8 cellular contexts compared by ENCODE assay signal in the genomic region with DNA sequence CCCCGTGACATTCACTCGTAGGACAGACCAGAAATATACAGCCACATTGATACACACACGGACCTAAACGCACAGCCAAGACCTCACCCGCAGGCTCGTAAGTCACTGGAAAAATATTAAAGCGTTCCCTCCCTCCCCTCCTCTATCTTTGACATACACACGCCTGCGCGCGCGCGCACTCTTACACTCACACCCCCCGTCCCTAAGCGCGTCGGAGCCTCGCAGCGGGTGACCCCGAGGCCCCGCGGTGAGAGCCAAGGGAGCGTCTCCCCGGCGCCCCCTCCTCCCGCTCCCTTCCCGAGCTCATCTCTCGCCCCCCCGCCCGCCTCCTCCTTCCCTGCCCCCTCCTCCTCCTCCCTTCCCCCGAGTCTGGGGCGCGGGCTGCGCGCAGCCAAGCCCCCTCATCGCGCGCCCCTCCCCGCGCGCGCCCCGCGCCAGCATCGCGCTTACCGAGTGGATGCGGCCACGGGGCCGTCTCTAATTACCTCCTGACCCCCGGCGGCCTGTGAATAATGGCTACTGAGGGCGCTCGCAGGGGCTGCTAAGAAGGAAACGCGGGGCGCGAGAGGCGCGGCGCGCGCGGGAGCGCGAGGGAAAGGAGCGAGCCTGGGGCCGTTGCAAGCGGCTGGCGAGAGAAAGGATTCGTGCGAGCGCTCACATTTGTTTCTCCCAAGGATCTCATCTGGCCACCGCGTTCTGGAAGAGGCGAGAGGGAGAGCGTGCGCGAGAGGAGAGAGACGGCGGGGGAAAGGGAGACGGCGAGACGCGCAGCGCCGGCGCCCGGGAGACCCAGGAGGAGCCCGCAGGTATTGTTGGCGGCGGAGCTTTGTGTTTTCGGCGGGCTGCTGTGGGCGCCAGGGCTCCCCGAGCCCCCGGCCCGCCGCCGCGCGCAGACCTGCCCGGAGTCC. TPM values are rescaled to one million over a fixed set of nuclear protein-coding genes. Genes with fewer than 3 reads are reported as not detected.
DNase-seq lines count a peak whose midpoint lies in the region; ATAC-seq and TF ChIP-seq lines count a peak whose summit lies in the region.

No MANE protein-coding gene starts in this region.

- H3K36me3 Mint-ChIP-seq in H9 (ENCODE audit: insufficient read depth in 1 of 3, low read depth in 3 of 3), result peaks cover 0 to 2% (median 0%) of the 10 kb centered on the region in 3 experiments; a peak in 2 of 7 replicates

- TF ChIP-seq CTCF in AG10803 (conservative IDR thresholded peaks at IDR 0.05; ENCODE audit: low read length), result no peak
- no peak for TF ChIP-seq CTCF in H9 (conservative IDR thresholded peaks at IDR 0.05)
- TF ChIP-seq CTCF in mucosa of descending colon (IDR thresholded peaks at IDR 0.05), result no peak
- no peak for TF ChIP-seq CTCF in tibial artery (IDR thresholded peaks at IDR 0.05)
- TF ChIP-seq CTCF in PC-3 (conservative IDR thresholded peaks at IDR 0.05; ENCODE audit: low read depth, low read length), result no peak

- H3K9ac ChIP-seq in H9 (ENCODE audit: extremely low read depth, insufficient read length, low read length) (no peak overlapping the region), endocrine pancreas (ENCODE audit: control insufficient read depth, insufficient read depth, low read length) (peak overlapping the region; percentile 54), PC-3 (ENCODE audit: low read length) (no peak overlapping the region)

- H3K56ac ChIP-seq in H9 (ENCODE audit: insufficient read length, low read depth, low read length), result no peak overlapping the region

- no peak overlapping the region for H4K8ac ChIP-seq in H9 (replicated peaks; ENCODE audit: insufficient read length, low read depth, low read length)

- H3K9me3 Mint-ChIP-seq in H9, result no peaks in the 10 kb centered on the region; a peak in 1 of 5 replicates

- peak; percentile 27 for ATAC-seq in mucosa of descending colon
- no peak for ATAC-seq in PC-3

- peaks cover 9% of the 10 kb centered on the region for H3K23me2 ChIP-seq in H9 (ENCODE audit: insufficient read length, low read depth, low read length, poor library complexity, severe bottlenecking)

- no peak overlapping the region for H4K5ac ChIP-seq in H9 (ENCODE audit: insufficient read length, low read depth, low read length)

- H3K27ac Mint-ChIP-seq in H9, result no peak overlapping the region

- H4K20me1 ChIP-seq in H9 (ENCODE audit: control insufficient read depth, insufficient read depth, insufficient read length), result no peaks in the 10 kb centered on the region
- H4K20me1 ChIP-seq in PC-3 (ENCODE audit: low read length), result peaks cover 6% of the 10 kb centered on the region; the same call in 1 of the 2 replicates

- no peaks in the 10 kb centered on the region for H3K9me2 ChIP-seq in PC-3 (replicated peaks; ENCODE audit: low read length)

- H3K4ac ChIP-seq in H9 (ENCODE audit: low read depth, low read length), result no peak overlapping the region

- no peak overlapping the region for H2BK15ac ChIP-seq in H9 (ENCODE audit: low read depth, low read length)

- H3K14ac ChIP-seq in H9 (ENCODE audit: insufficient read depth, low read length), result no peak overlapping the region

- H3K4me3 Mint-ChIP-seq in H9, result peak overlapping the region; percentile 60 to 95

- no peak overlapping the region for H2BK120ac ChIP-seq in H9 (ENCODE audit: low read depth, low read length, poor library complexity, severe bottlenecking)

- H3K27ac ChIP-seq in H9 (ENCODE audit: insufficient read length, low read depth, low read length) (no peak overlapping the region), tibial artery (peak overlapping the region in 1 of 2 donors; percentile 43), PC-3 (ENCODE audit: low read length) (no peak overlapping the region)

- H4K91ac ChIP-seq in H9 (ENCODE audit: insufficient read length, low read depth, low read length), result no peak overlapping the region

- H3K79me2 ChIP-seq in H9 (ENCODE audit: insufficient read depth, low read length) (no peaks in the 10 kb centered on the region), PC-3 (ENCODE audit: low read length) (peaks cover 66% of the 10 kb centered on the region)

- H3K4me2 ChIP-seq in H9 (ENCODE audit: insufficient read depth, insufficient read length, low read length), result peak overlapping the region; percentile 54
- H3K4me2 ChIP-seq in PC-3 (ENCODE audit: low read length), result no peak overlapping the region

- H3T11ph ChIP-seq in H9 (ENCODE audit: low read length), result no peak overlapping the region

- BruUV-seq in PC-3 (replicated peaks; lab: Mats Ljungman, UMichigan), result no TSS peak

- H3K27me3 ChIP-seq in H9 (ENCODE audit: insufficient read depth, low read length) (peaks cover 91% of the 10 kb centered on the region), endocrine pancreas (ENCODE audit: control insufficient read depth, insufficient read depth, low read length) (no peaks in the 10 kb centered on the region), tibial artery (no peaks in the 10 kb centered on the region), PC-3 (ENCODE audit: low read length) (no peaks in the 10 kb centered on the region)

- H2AFZ ChIP-seq in H9 (ENCODE audit: low read length) (no peak overlapping the region), PC-3 (ENCODE audit: low read length) (no peak overlapping the region)

- CTCF ChIA-PET in PC-3 (lab: Charles Lee), result no interaction called here

- H2BK20ac ChIP-seq in H9 (ENCODE audit: low read depth, low read length, poor library complexity, severe bottlenecking), result no peak overlapping the region

- H3K36me3 ChIP-seq in endocrine pancreas (ENCODE audit: control insufficient read depth, insufficient read depth, low read length) (no peaks in the 10 kb centered on the region), mucosa of descending colon (ENCODE audit: low read depth) (no peaks in the 10 kb centered on the region), tibial artery (no peaks in the 10 kb centered on the region), PC-3 (ENCODE audit: low read depth, low read length) (0 out of 2 replicates have a peak, but pooled peaks cover 5% of the 10 kb centered on the region)

- H3K27me3 Mint-ChIP-seq in H9 (ENCODE audit: low read depth), result peaks cover 100% of the 10 kb centered on the region

- no CpG with 5 or more reads among the region's 103 CpGs for WGBS in H9 (ENCODE audit: extremely low coverage, insufficient read length, low lambda C conversion rate)

- H3K4me1 Mint-ChIP-seq in H9, result peaks cover 28 to 45% of the 10 kb centered on the region in 2 experiments

- H3K9me3 ChIP-seq in H9 (ENCODE audit: control insufficient read depth, low read depth, low read length), result no peaks in the 10 kb centered on the region
- H3K9me3 ChIP-seq in endocrine pancreas (ENCODE audit: control insufficient read depth, low read length), result no peaks in the 10 kb centered on the region
- H3K9me3 ChIP-seq in mucosa of descending colon, result no peaks in the 10 kb centered on the region
- H3K9me3 ChIP-seq in tibial artery, result no peaks in the 10 kb centered on the region
- no peaks in the 10 kb centered on the region for H3K9me3 ChIP-seq in PC-3 (ENCODE audit: low read length)

- H3K18ac ChIP-seq in H9 (ENCODE audit: insufficient read length, low read depth, low read length), result no peak overlapping the region

- DNase-seq in AG10803 (ENCODE audit: low read depth) (peak; percentile 72), H9 (peak; percentile 65), mucosa of descending colon (no peak), tibial artery (no peak), activated gamma-delta T cell treated with Interleukin-2 at 50 U/mL for 16 hours (no peak), PC-3 (no peak)
- peak; percentile 14 to 17 for DNase-seq in activated CD4-positive, alpha-beta T cell treated with anti-CD3 and anti-CD28 coated beads for 4 hours

- H2BK12ac ChIP-seq in H9 (ENCODE audit: insufficient read length, low read depth, low read length), result no peak overlapping the region

- H2AK5ac ChIP-seq in H9 (ENCODE audit: insufficient read length, low read length), result no peak overlapping the region

- no peaks in the 10 kb centered on the region for H3F3A ChIP-seq in PC-3 (ENCODE audit: low read length, unreplicated experiment)

- intact Hi-C loops in mucosa of descending colon (cut with DNase I, micrococcal nuclease), result no loop called here
- intact Hi-C loops in tibial artery (cut with DNase I; ENCODE audit: low total_unique reads), result loop anchor here (5.0 kb wide), 1 partner anchor 36 kb away; no protein-coding TSS in a partner anchor
- intact Hi-C loops in PC-3 (cut with micrococcal nuclease), result no loop called here

- no peak overlapping the region for H3K23ac ChIP-seq in H9 (ENCODE audit: insufficient read length, low read depth, low read length)

- POLR2A ChIA-PET in PC-3 (lab: Charles Lee; ENCODE audit: unreplicated experiment), result no interaction called here

- H3K4me3 ChIP-seq in AG10803 (ENCODE audit: low read length), result peak overlapping the region; percentile 53
- no peak overlapping the region for H3K4me3 ChIP-seq in endocrine pancreas (ENCODE audit: control insufficient read depth, insufficient read depth, low read length)
- H3K4me3 ChIP-seq in mucosa of descending colon, result no peak overlapping the region
- peak overlapping the region; percentile 56 to 68 for H3K4me3 ChIP-seq in tibial artery
- no peak overlapping the region for H3K4me3 ChIP-seq in PC-3 (ENCODE audit: low read length)

- H3K79me1 ChIP-seq in H9 (ENCODE audit: insufficient read depth, low read depth, low read length, poor library complexity, severe bottlenecking), result no peaks in the 10 kb centered on the region

- H3K4me1 ChIP-seq in H9 (ENCODE audit: insufficient read depth, low read length), result no peaks in the 10 kb centered on the region; the same call in 1 of the 2 replicates
- peaks cover 8% of the 10 kb centered on the region for H3K4me1 ChIP-seq in endocrine pancreas (ENCODE audit: control insufficient read depth, insufficient read depth, low read length)
- H3K4me1 ChIP-seq in mucosa of descending colon (ENCODE audit: low read depth), result peaks cover 5% of the 10 kb centered on the region
- peaks cover 0 to 38% (median 27%) of the 10 kb centered on the region in 4 donors for H3K4me1 ChIP-seq in tibial artery
- peaks cover 36% of the 10 kb centered on the region for H3K4me1 ChIP-seq in PC-3 (ENCODE audit: insufficient read depth, low read length)

- H2BK5ac ChIP-seq in H9 (ENCODE audit: insufficient read length, low read length), result no peak overlapping the region

RNA-seq across cellular contexts. Expression of a gene that starts 42.4 kb away (rescaled TPM):
- total RNA-seq in H9 (2021) (1.5 and 1.9 TPM in 2 replicates), mucosa of descending colon (10 to 100 TPM; 12.9 to 29.2 (median 17.0) TPM), PC-3 (2014; rRNA removed) (33.0 and 64.2 TPM in 2 replicates)

Comparison
In these comparisons a context has a peak if more than half of its experiments do, and no peak if none do; other contexts are left out.
1. DNase-seq: peak in AG10803 (single experiment), H9 (single experiment) and activated CD4-positive, alpha-beta T cell treated with anti-CD3 and anti-CD28 coated beads for 4 hours (2 of 2); none in mucosa of descending colon (0 of 3), tibial artery (0 of 2), activated gamma-delta T cell treated with Interleukin-2 at 50 U/mL for 16 hours (single experiment) and PC-3 (single experiment).
2. H3K4me3 ChIP-seq: peak in AG10803 (single experiment) and tibial artery (2 of 2); none in endocrine pancreas (single experiment), mucosa of descending colon (single experiment) and PC-3 (single experiment).